ENCODE assay signal across 8 cellular contexts in genomic region chr2:240143801-240144648, GRCh38. TPM values are rescaled to one million over a fixed set of nuclear protein-coding genes. Genes with fewer than 3 reads are reported as not detected.
DNase-seq lines count a peak whose midpoint lies in the region; ATAC-seq lines count a peak whose summit lies in the region.

No MANE protein-coding gene starts in this region.

- no peak overlapping the region for H2BK120ac ChIP-seq in mesendoderm (ENCODE audit: low read depth, low read length)

- H3K27me3 ChIP-seq in effector memory CD4-positive, alpha-beta T cell (replicated peaks; ENCODE audit: control insufficient read depth, insufficient read depth, low read length, poor library complexity, severe bottlenecking) = no peaks in the 10 kb centered on the region
- no peaks in the 10 kb centered on the region for H3K27me3 ChIP-seq in mesendoderm (ENCODE audit: insufficient read depth, low read length, poor library complexity)

- H4K5ac ChIP-seq in mesendoderm (ENCODE audit: low read length) = no peak overlapping the region

- H3K4me2 ChIP-seq in mesendoderm (ENCODE audit: low read length) = no peak overlapping the region

- H3K36me3 ChIP-seq in effector memory CD4-positive, alpha-beta T cell (ENCODE audit: control insufficient read depth, insufficient read depth, low read length) = no peaks in the 10 kb centered on the region
- H3K36me3 ChIP-seq in mesendoderm (ENCODE audit: control insufficient read depth, insufficient read depth, low read length) = no peaks in the 10 kb centered on the region

- H3K27ac ChIP-seq in effector memory CD4-positive, alpha-beta T cell (ENCODE audit: insufficient read depth, low read length, poor library complexity, severe bottlenecking) = no peak overlapping the region
- no peak overlapping the region for H3K27ac ChIP-seq in mesendoderm (ENCODE audit: low read depth, low read length)

- no peak overlapping the region for H3K18ac ChIP-seq in mesendoderm (ENCODE audit: low read length)

- WGBS in mesendoderm (ENCODE audit: extremely low coverage, insufficient coverage, low lambda C conversion rate) = no CpG with 5 or more reads among the region's 36 CpGs

- DNase-seq in DMS53 treated with DMSO at 0.1 percent for 48 hours (lab: John Stamatoyannopoulos, UW; ENCODE audit: unreplicated experiment) (peak; percentile 44), NCI-H82 (lab: John Stamatoyannopoulos, UW) (peak; percentile 73), mesendoderm (peak; percentile 69)
- DNase-seq in activated CD8-positive, alpha-beta memory T cell treated with anti-CD3 and anti-CD28 coated beads for 24 hours = peak; percentile 97
- peak; percentile 58 to 71 (median 60) for DNase-seq in effector memory CD4-positive, alpha-beta T cell
- peak; percentile 63 to 72 for DNase-seq in stimulated activated CD8-positive, alpha-beta memory T cell treated with anti-CD3 and anti-CD28 coated beads, Interleukin-2, amount 100 ng/mL, for 48 hours (ENCODE audit: low read depth in 2 of 2)

- H3K4me3 ChIP-seq in effector memory CD4-positive, alpha-beta T cell (ENCODE audit: insufficient read depth, low read depth, low read length, poor library complexity, severe bottlenecking) = no peak overlapping the region
- H3K4me3 ChIP-seq in mesendoderm (ENCODE audit: low read length) = no peak overlapping the region

- no peaks in the 10 kb centered on the region for H3K79me1 ChIP-seq in mesendoderm (ENCODE audit: low read length)

- H4K8ac ChIP-seq in mesendoderm (ENCODE audit: low read depth, low read length) = no peak overlapping the region

- H2BK15ac ChIP-seq in mesendoderm (replicated peaks; ENCODE audit: low read depth) = no peak overlapping the region

- H3K23ac ChIP-seq in mesendoderm (ENCODE audit: low read length) = no peak overlapping the region

- no peak overlapping the region for H3K9ac ChIP-seq in mesendoderm (ENCODE audit: low read length)

- H3K4me1 ChIP-seq in effector memory CD4-positive, alpha-beta T cell (ENCODE audit: control insufficient read depth, insufficient read depth, low read length, poor library complexity, severe bottlenecking) = peaks cover 3% of the 10 kb centered on the region
- no peaks in the 10 kb centered on the region for H3K4me1 ChIP-seq in mesendoderm (ENCODE audit: control insufficient read depth, low read depth, low read length)

- no peak overlapping the region for H2AK5ac ChIP-seq in mesendoderm (ENCODE audit: low read length)

- no peak overlapping the region for H3K4ac ChIP-seq in mesendoderm (ENCODE audit: low read depth, low read length)

- H3K79me2 ChIP-seq in mesendoderm (ENCODE audit: control insufficient read depth, insufficient read depth, low read length) = no peaks in the 10 kb centered on the region

- H3K9me3 ChIP-seq in effector memory CD4-positive, alpha-beta T cell (ENCODE audit: control insufficient read depth, low read length) = no peaks in the 10 kb centered on the region

- no peak overlapping the region for H3K56ac ChIP-seq in mesendoderm (ENCODE audit: low read length)

- no peak overlapping the region for H2BK5ac ChIP-seq in mesendoderm (ENCODE audit: low read length)

- ATAC-seq in HG02759 (IDR thresholded peaks at IDR 0.05; ENCODE audit: unreplicated experiment) (peak; percentile 63), HG03045 (IDR thresholded peaks at IDR 0.05; ENCODE audit: unreplicated experiment) (no peak)

RNA-seq across cellular contexts. Expression of gene OTOS, which starts 3.6 kb away (rescaled TPM):
- not detected for polyA plus RNA-seq in mesendoderm (2013, experiment 1 of 2)
- not detected for polyA plus RNA-seq in mesendoderm (2013, experiment 2 of 2)

RNA-seq across cellular contexts. Expression of gene COPS9, which starts 7.9 kb away (rescaled TPM):
- 303 TPM for polyA plus RNA-seq in mesendoderm (2013, experiment 1 of 2)
- polyA plus RNA-seq in mesendoderm (2013, experiment 2 of 2) = 290 TPM

Comparison
In these comparisons a context has a peak if more than half of its experiments do, and no peak if none do; other contexts are left out.
1. DNase-seq: peak in every context shown above with its lines; median percentile 97 in activated CD8-positive, alpha-beta memory T cell treated with anti-CD3 and anti-CD28 coated beads for 24 hours; 73 in NCI-H82; 69 in mesendoderm; 68 in stimulated activated CD8-positive, alpha-beta memory T cell treated with anti-CD3 and anti-CD28 coated beads, Interleukin-2, amount 100 ng/mL, for 48 hours; 60 in effector memory CD4-positive, alpha-beta T cell; 44 in DMS53 treated with DMSO at 0.1 percent for 48 hours.